In genomic region chr19:15467734-15468214, GRCh38 we compare ENCODE assay signal across 1 cellular context.
TF ChIP-seq lines count a peak whose summit lies in the region.

No MANE protein-coding gene starts in this region.

TF ChIP-seq in H1, 55 proteins besides CTCF, POLR2A, EP300 and RAD21:
- TF ChIP-seq CBX8 (IDR thresholded peaks at IDR 0.05; ENCODE audit: borderline replicate concordance, low read depth, low read length): no peak
- 0 out of 2 replicates have a peak, but pooled peaks have one; percentile 14 for TF ChIP-seq CEBPB (IDR thresholded peaks at IDR 0.05; ENCODE audit: low read depth, low read length)
TF ChIP-seq in H1: peak in this region for 1.
